In genomic region chr1:153951183-153951582, GRCh38 we compare ENCODE assay signal across 19 cellular contexts.
"Had no signal": no experiment of that assay in that cellular context is flagged by ENCODE, and none has a peak within 500 bp of the region (broad histone marks: within the 10 kb centered on the region; RNA-seq: fewer than 3 reads in every experiment).

No MANE protein-coding gene starts in this region.

- ATAC-seq: activated CD4-positive, alpha-beta T cell treated with anti-CD3 and anti-CD28 coated beads for 36 hours; stimulated activated naive CD8-positive, alpha-beta T cell treated with anti-CD3 and anti-CD28 coated beads, Interleukin-15, Interleukin-2, amounts not matched to agents 100 U/mL and 50 U/mL, for 24 hours had no signal

- H3K27ac ChIP-seq: coronary artery, esophagus squamous epithelium, right atrium auricular region, upper lobe of left lung, VCaP had no signal

- H3K9me3 Mint-ChIP-seq: activated naive CD4-positive, alpha-beta T cell treated with anti-CD3 and anti-CD28 coated beads, Interleukin-2, amount 10 ng/mL, durations not matched to agents 7 days and 5 days; activated T-helper 1 cell treated with anti-CD3 and anti-CD28 coated beads, Interleukin-12 subunit alpha, Interleukin-12 subunit beta, Interleukin-2, Interleukin-4 antibody, amounts not matched to agents 30 ng/mL and 10 ng/mL and 1 ng/mL, durations not matched to agents 14 hours and 24 hours and 36 hours; brain; central memory CD8-positive, alpha-beta T cell; nephron had no signal

- H3K27me3 Mint-ChIP-seq: activated CD4-positive, alpha-beta T cell treated with anti-CD3 and anti-CD28 coated beads for 36 hours; activated naive CD4-positive, alpha-beta T cell treated with anti-CD3 and anti-CD28 coated beads, Interleukin-2, amount 10 ng/mL, durations not matched to agents 7 days and 5 days; brain; central memory CD8-positive, alpha-beta T cell; progenitor cell of endocrine pancreas had no signal

- H3K4me3 ChIP-seq: coronary artery, esophagus squamous epithelium, right atrium auricular region, upper lobe of left lung had no signal

- H3K27ac Mint-ChIP-seq: activated CD4-positive, alpha-beta T cell treated with anti-CD3 and anti-CD28 coated beads for 36 hours; nephron; progenitor cell of endocrine pancreas had no signal

- H3K27me3 ChIP-seq: esophagus squamous epithelium, right atrium auricular region, upper lobe of left lung had no signal

- DNase-seq: activated CD4-positive, alpha-beta T cell treated with anti-CD3 and anti-CD28 coated beads for 36 hours; activated CD8-positive, alpha-beta memory T cell treated with anti-CD3 and anti-CD28 coated beads, Interleukin-2, amount 50 U/mL, for 48 hours; activated naive CD4-positive, alpha-beta T cell treated with anti-CD3 and anti-CD28 coated beads, Interleukin-2, amount 10 ng/mL, durations not matched to agents 7 days and 5 days; effector CD4-positive, alpha-beta T cell; esophagus squamous epithelium; hypothalamus; kidney glomerular epithelial cell; occipital lobe; stimulated activated CD4-positive, alpha-beta T cell treated with anti-CD3 and anti-CD28 coated beads, Interleukin-4, amount 100 ng/mL, for 1 hour; stimulated activated naive CD8-positive, alpha-beta T cell treated with anti-CD3 and anti-CD28 coated beads, Interleukin-15, Interleukin-2, amounts not matched to agents 100 U/mL and 50 U/mL, for 24 hours; upper lobe of left lung had no signal

- H3K4me3 Mint-ChIP-seq: activated CD4-positive, alpha-beta T cell treated with anti-CD3 and anti-CD28 coated beads for 36 hours; activated naive CD4-positive, alpha-beta T cell treated with anti-CD3 and anti-CD28 coated beads, Interleukin-2, amount 10 ng/mL, durations not matched to agents 7 days and 5 days; activated T-helper 1 cell treated with anti-CD3 and anti-CD28 coated beads, Interleukin-12 subunit alpha, Interleukin-12 subunit beta, Interleukin-2, Interleukin-4 antibody, amounts not matched to agents 30 ng/mL and 10 ng/mL and 1 ng/mL, durations not matched to agents 14 hours and 24 hours and 36 hours; central memory CD8-positive, alpha-beta T cell; nephron had no signal

- H3K9me3 ChIP-seq: esophagus squamous epithelium, right atrium auricular region, upper lobe of left lung had no signal
